18 cellular contexts compared by ENCODE assay signal in the genomic region with DNA sequence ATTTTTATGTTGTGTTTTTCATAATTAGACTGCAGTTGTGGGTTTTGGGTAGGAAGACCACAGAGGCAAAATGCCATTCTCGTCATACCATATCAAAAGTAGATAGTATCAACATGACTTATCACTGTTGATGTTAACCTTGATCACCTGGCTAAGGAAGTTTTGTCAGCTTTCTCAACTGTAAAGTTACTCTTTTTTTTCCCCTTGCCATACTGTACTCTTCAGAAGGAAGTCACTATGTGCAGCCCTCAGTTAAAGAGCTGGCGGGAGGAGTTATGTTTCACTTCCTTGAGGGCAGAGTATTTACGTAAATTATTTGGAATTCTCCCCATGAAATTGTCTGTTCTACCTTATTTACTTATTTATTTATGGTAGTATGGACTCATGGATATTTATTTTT.
DNase-seq lines count a peak whose midpoint lies in the region; ATAC-seq, FAIRE-seq and TF ChIP-seq lines count a peak whose summit lies in the region.
"Had no signal": no experiment of that assay in that cellular context is flagged by ENCODE, and none has a peak within 500 bp of the region (broad histone marks: within the 10 kb centered on the region; RNA-seq: fewer than 3 reads in every experiment).

No MANE protein-coding gene starts in this region.

- H3K36me3 Mint-ChIP-seq in activated CD4-positive, alpha-beta T cell treated with anti-CD3 and anti-CD28 coated beads for 36 hours (ENCODE audit: low read depth) = no peaks in the 10 kb centered on the region
- H3K36me3 Mint-ChIP-seq in activated T-helper 2 cell treated with anti-CD3 and anti-CD28 coated beads, Interferon-gamma antibody, Interleukin-2, Interleukin-4, amounts not matched to agents 10 μg/mL and 5 μg/mL and 100 μg/mL, durations not matched to agents 14 hours and 24 hours and 36 hours (ENCODE audit: low read depth) = peaks cover 15% of the 10 kb centered on the region

- no peaks in the 10 kb centered on the region for H3K27me3 Mint-ChIP-seq in activated CD4-positive, alpha-beta T cell treated with anti-CD3 and anti-CD28 coated beads for 36 hours
- no peaks in the 10 kb centered on the region for H3K27me3 Mint-ChIP-seq in activated T-helper 2 cell treated with anti-CD3 and anti-CD28 coated beads, Interferon-gamma antibody, Interleukin-2, Interleukin-4, amounts not matched to agents 10 μg/mL and 5 μg/mL and 100 μg/mL, durations not matched to agents 14 hours and 24 hours and 36 hours (ENCODE audit: low read depth)

- CTCF ChIA-PET in activated CD4-positive, alpha-beta T cell treated with anti-CD3 and anti-CD28 coated beads for 36 hours (lab: Charles Lee) = interaction anchor here (0.7 kb wide), 1 partner anchor 196 kb away, joined by 3 read pairs; no protein-coding TSS in a partner anchor

- 71 to 83% (median 76%) methylated on average over 3 of the region's 3 CpGs for WGBS in small intestine, 3 donors

- peak; percentile 50 for ATAC-seq in activated CD4-positive, alpha-beta T cell treated with anti-CD3 and anti-CD28 coated beads for 36 hours
- ATAC-seq: gastrocnemius medialis, left ventricle myocardium superior, pancreas had no signal

- no peak for TF ChIP-seq POLR2A in GM12892 (IDR thresholded peaks at IDR 0.05; ENCODE audit: low read depth, low read length)

- H3K27me3 ChIP-seq in small intestine (ENCODE audit: control insufficient read depth in 2 of 2, insufficient read depth in 2 of 2, low read length in 2 of 2) = no peaks in the 10 kb centered on the region
- H3K27me3 ChIP-seq: colonic mucosa, gastrocnemius medialis, pancreas, upper lobe of left lung had no signal

- peak overlapping the region; percentile 31 for H3K4me3 Mint-ChIP-seq in activated CD4-positive, alpha-beta T cell treated with anti-CD3 and anti-CD28 coated beads for 36 hours
- peak overlapping the region; percentile 22 for H3K4me3 Mint-ChIP-seq in activated T-helper 2 cell treated with anti-CD3 and anti-CD28 coated beads, Interferon-gamma antibody, Interleukin-2, Interleukin-4, amounts not matched to agents 10 μg/mL and 5 μg/mL and 100 μg/mL, durations not matched to agents 14 hours and 24 hours and 36 hours (ENCODE audit: low read depth)

- H3K36me3 ChIP-seq in small intestine (ENCODE audit: control insufficient read depth in 2 of 2, insufficient read depth in 2 of 2, low read length in 2 of 2) = no peaks in the 10 kb centered on the region
- H3K36me3 ChIP-seq: colonic mucosa, gastrocnemius medialis, pancreas, upper lobe of left lung had no signal

- H3K9me3 Mint-ChIP-seq in activated CD4-positive, alpha-beta T cell treated with anti-CD3 and anti-CD28 coated beads for 36 hours (ENCODE audit: low read depth) = no peaks in the 10 kb centered on the region
- no peaks in the 10 kb centered on the region for H3K9me3 Mint-ChIP-seq in activated T-helper 2 cell treated with anti-CD3 and anti-CD28 coated beads, Interferon-gamma antibody, Interleukin-2, Interleukin-4, amounts not matched to agents 10 μg/mL and 5 μg/mL and 100 μg/mL, durations not matched to agents 14 hours and 24 hours and 36 hours

- peak overlapping the region; percentile 83 for H3K27ac Mint-ChIP-seq in activated CD4-positive, alpha-beta T cell treated with anti-CD3 and anti-CD28 coated beads for 36 hours
- H3K27ac Mint-ChIP-seq in activated T-helper 2 cell treated with anti-CD3 and anti-CD28 coated beads, Interferon-gamma antibody, Interleukin-2, Interleukin-4, amounts not matched to agents 10 μg/mL and 5 μg/mL and 100 μg/mL, durations not matched to agents 14 hours and 24 hours and 36 hours = peak overlapping the region; percentile 54

- DNase-seq in activated CD4-positive, alpha-beta T cell treated with anti-CD3 and anti-CD28 coated beads for 36 hours = peak; percentile 18
- no peak for DNase-seq in activated CD4-positive, alpha-beta T cell treated with anti-CD3 and anti-CD28 coated beads, Interleukin-2, amount 50 U/mL, for 4 hours
- DNase-seq in GM12892 (ENCODE audit: insufficient read length) (no peak), small intestine (peak; percentile 16), NCI-H1436 (lab: John Stamatoyannopoulos, UW) (no peak), activated gamma-delta T cell treated with Interleukin-2 at 50 U/mL for 16 hours (no peak)
- DNase-seq in activated T-helper 2 cell treated with anti-CD3 and anti-CD28 coated beads, Interferon-gamma antibody, Interleukin-2, Interleukin-4, amounts not matched to agents 10 μg/mL and 5 μg/mL and 100 μg/mL, durations not matched to agents 14 hours and 24 hours and 36 hours (ENCODE audit: low spot score) = no peak
- DNase-seq in stimulated activated CD4-positive, alpha-beta T cell treated with anti-CD3 and anti-CD28 coated beads, Interleukin-12 subunit alpha, Interleukin-12 subunit beta, amount 100 ng/mL, for 4 hours = no peak
- DNase-seq: activated CD4-positive, CD25-positive, alpha-beta regulatory T cell; colonic mucosa; gastrocnemius medialis; H7; left ventricle myocardium superior; NCI-H1417; pancreas; upper lobe of left lung had no signal

- POLR2A ChIA-PET in activated CD4-positive, alpha-beta T cell treated with anti-CD3 and anti-CD28 coated beads for 36 hours (lab: Charles Lee) = no interaction called here

- H3K4me1 Mint-ChIP-seq in activated CD4-positive, alpha-beta T cell treated with anti-CD3 and anti-CD28 coated beads for 36 hours = peaks cover 48% of the 10 kb centered on the region
- peaks cover 45% of the 10 kb centered on the region for H3K4me1 Mint-ChIP-seq in activated T-helper 2 cell treated with anti-CD3 and anti-CD28 coated beads, Interferon-gamma antibody, Interleukin-2, Interleukin-4, amounts not matched to agents 10 μg/mL and 5 μg/mL and 100 μg/mL, durations not matched to agents 14 hours and 24 hours and 36 hours (ENCODE audit: low read depth)

- intact Hi-C loops in activated CD4-positive, alpha-beta T cell treated with anti-CD3 and anti-CD28 coated beads for 36 hours (cut with DNase I, micrococcal nuclease) = loop anchor here in 1 of 2 experiments (5.0 kb wide), 2 partner anchors 39 to 86 kb away; no protein-coding TSS in a partner anchor
- intact Hi-C loops in activated T-helper 2 cell treated with anti-CD3 and anti-CD28 coated beads, Interferon-gamma antibody, Interleukin-2, Interleukin-4, amounts not matched to agents 10 μg/mL and 5 μg/mL and 100 μg/mL, durations not matched to agents 14 hours and 24 hours and 36 hours (cut with micrococcal nuclease) = loop anchor here (2.0 to 5.0 kb wide), 3 partner anchors 39 to 92 kb away; a partner anchor contains a TSS

- no peak overlapping the region for H3K4me3 ChIP-seq in small intestine (ENCODE audit: low read depth in 1 of 2, low read length in 2 of 2)
- H3K4me3 ChIP-seq: colonic mucosa, gastrocnemius medialis, pancreas, upper lobe of left lung had no signal

- no peaks in the 10 kb centered on the region for H3K4me1 ChIP-seq in small intestine (ENCODE audit: control insufficient read depth in 2 of 2, insufficient read depth in 1 of 2, low read depth in 1 of 2, low read length in 1 of 2)
- H3K4me1 ChIP-seq: colonic mucosa, gastrocnemius medialis had no signal

- no peaks in the 10 kb centered on the region for H3K9me3 ChIP-seq in small intestine (ENCODE audit: control insufficient read depth, low read depth)
- H3K9me3 ChIP-seq: colonic mucosa, gastrocnemius medialis, pancreas, upper lobe of left lung had no signal

- no peak overlapping the region for H3K27ac ChIP-seq in small intestine (ENCODE audit: low read depth in 1 of 2, low read length in 1 of 2)
- H3K27ac ChIP-seq: colonic mucosa, epithelial cell of prostate, gastrocnemius medialis, KMS-11, pancreas had no signal

- FAIRE-seq in GM12892 (lab: Jason Lieb, UNC) (peak; percentile 78), small intestine (lab: Jason Lieb, UNC) (no peak)

Comparison
In these comparisons a context has a peak if more than half of its experiments do, and no peak if none do; other contexts are left out.
1. DNase-seq: peak in activated CD4-positive, alpha-beta T cell treated with anti-CD3 and anti-CD28 coated beads for 36 hours (single experiment) and small intestine (single experiment); none in activated CD4-positive, alpha-beta T cell treated with anti-CD3 and anti-CD28 coated beads, Interleukin-2, amount 50 U/mL, for 4 hours (0 of 2), GM12892 (single experiment), activated T-helper 2 cell treated with anti-CD3 and anti-CD28 coated beads, Interferon-gamma antibody, Interleukin-2, Interleukin-4, amounts not matched to agents 10 μg/mL and 5 μg/mL and 100 μg/mL, durations not matched to agents 14 hours and 24 hours and 36 hours (single experiment), NCI-H1436 (single experiment), activated gamma-delta T cell treated with Interleukin-2 at 50 U/mL for 16 hours (single experiment) and stimulated activated CD4-positive, alpha-beta T cell treated with anti-CD3 and anti-CD28 coated beads, Interleukin-12 subunit alpha, Interleukin-12 subunit beta, amount 100 ng/mL, for 4 hours (single experiment).